In the genomic region with DNA sequence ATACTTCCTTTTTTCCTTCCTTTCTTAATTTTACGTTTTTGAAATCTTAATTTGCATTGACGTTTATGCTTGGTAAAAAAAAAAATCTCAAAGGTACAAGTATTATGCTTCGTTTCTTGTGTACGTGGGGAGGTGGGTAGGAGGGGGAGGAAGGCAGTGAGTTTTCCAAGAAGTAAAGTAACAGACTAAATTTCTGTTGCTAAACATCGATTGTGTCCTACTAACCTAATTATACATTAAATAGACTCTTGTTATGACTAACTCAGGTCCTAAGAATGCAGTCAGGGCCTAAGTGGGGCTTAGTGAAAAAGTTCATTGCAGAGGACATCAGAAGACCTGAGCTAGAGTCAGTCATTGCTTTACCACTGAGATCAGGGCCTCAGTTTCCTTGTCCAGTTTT, we compare ENCODE assay signal across 9 cellular contexts. TPM values are rescaled to one million over a fixed set of nuclear protein-coding genes. Genes with fewer than 3 reads are reported as not detected.
DNase-seq lines count a peak whose midpoint lies in the region; ATAC-seq and TF ChIP-seq lines count a peak whose summit lies in the region.
"Had no signal": no experiment of that assay in that cellular context is flagged by ENCODE, and none has a peak within 500 bp of the region (broad histone marks: within the 10 kb centered on the region; RNA-seq: fewer than 3 reads in every experiment).

No MANE protein-coding gene starts in this region.

- no peak for ATAC-seq in activated T-cell treated with anti-CD3 and anti-CD28 coated beads, Interleukin-2, amount 50 U/mL, for 4 hours
- ATAC-seq in HG03066 (IDR thresholded peaks at IDR 0.05; ENCODE audit: low read depth, unreplicated experiment) = peak; percentile 39
- peak; percentile 62 for ATAC-seq in activated T-helper 17 cell treated with anti-CD3 and anti-CD28 coated beads, Interleukin-2, amount 50 U/mL, for 72 hours (replicated peaks)
- peak; percentile 63 for ATAC-seq in stimulated activated naive CD8-positive, alpha-beta T cell treated with anti-CD3 and anti-CD28 coated beads, Interleukin-15, Interleukin-2, amounts not matched to agents 100 U/mL and 50 U/mL, for 24 hours

- intact Hi-C loops in thyroid gland (cut with DNase I) = no loop called here

- no peaks in the 10 kb centered on the region for H3K27me3 Mint-ChIP-seq in activated T-cell treated with anti-CD3 and anti-CD28 coated beads, Interleukin-2, amount 50 U/mL, for 4 hours (ENCODE audit: low read depth)
- no peaks in the 10 kb centered on the region for H3K27me3 Mint-ChIP-seq in activated T-helper 17 cell treated with anti-CD3 and anti-CD28 coated beads, Interleukin-2, amount 50 U/mL, for 72 hours

- no peaks in the 10 kb centered on the region for H3K36me3 ChIP-seq in thyroid gland

- TF ChIP-seq CTCF in thyroid gland (IDR thresholded peaks at IDR 0.05) = no peak

- no peaks in the 10 kb centered on the region for H3K27me3 ChIP-seq in thyroid gland

- WGBS in thyroid gland, 2 donors = 67 to 69% methylated on average over 5 of the region's 5 CpGs

- H3K4me3 Mint-ChIP-seq in activated T-cell treated with anti-CD3 and anti-CD28 coated beads, Interleukin-2, amount 50 U/mL, for 4 hours = peak overlapping the region; percentile 38
- peak overlapping the region; percentile 69 for H3K4me3 Mint-ChIP-seq in activated T-helper 17 cell treated with anti-CD3 and anti-CD28 coated beads, Interleukin-2, amount 50 U/mL, for 72 hours

- H3K4me1 Mint-ChIP-seq in activated T-cell treated with anti-CD3 and anti-CD28 coated beads, Interleukin-2, amount 50 U/mL, for 4 hours (ENCODE audit: low read depth) = peaks cover 86% of the 10 kb centered on the region
- peaks cover 62% of the 10 kb centered on the region for H3K4me1 Mint-ChIP-seq in activated T-helper 17 cell treated with anti-CD3 and anti-CD28 coated beads, Interleukin-2, amount 50 U/mL, for 72 hours

- H3K4me3 ChIP-seq in thyroid gland (replicated peaks in 1 of 3) = no peak overlapping the region

- peak overlapping the region; percentile 95 for H3K27ac Mint-ChIP-seq in activated T-helper 17 cell treated with anti-CD3 and anti-CD28 coated beads, Interleukin-2, amount 50 U/mL, for 72 hours

- no peak for DNase-seq in activated T-cell treated with anti-CD3 and anti-CD28 coated beads, Interleukin-2, amount 50 U/mL, for 4 hours
- DNase-seq in activated T-cell treated with anti-CD3 and anti-CD28 coated beads for 4 hours (no peak), GF-D8 (lab: John Stamatoyannopoulos, UW) (no peak), thyroid gland (no peak), AML-193 (lab: John Stamatoyannopoulos, UW) (no peak)
- DNase-seq in stimulated activated naive CD8-positive, alpha-beta T cell treated with anti-CD3 and anti-CD28 coated beads, Interleukin-15, Interleukin-2, amounts not matched to agents 100 U/mL and 50 U/mL, for 24 hours = no peak
- DNase-seq: NCI-H1436 had no signal

- no peaks in the 10 kb centered on the region for H3K9me3 Mint-ChIP-seq in activated T-cell treated with anti-CD3 and anti-CD28 coated beads, Interleukin-2, amount 50 U/mL, for 4 hours
- no peaks in the 10 kb centered on the region for H3K9me3 Mint-ChIP-seq in activated T-helper 17 cell treated with anti-CD3 and anti-CD28 coated beads, Interleukin-2, amount 50 U/mL, for 72 hours

- no peak for TF ChIP-seq POLR2A in thyroid gland (IDR thresholded peaks at IDR 0.05)

- peaks cover 5% of the 10 kb centered on the region for H3K36me3 Mint-ChIP-seq in activated T-cell treated with anti-CD3 and anti-CD28 coated beads, Interleukin-2, amount 50 U/mL, for 4 hours (ENCODE audit: insufficient read depth)
- peaks cover 7% of the 10 kb centered on the region for H3K36me3 Mint-ChIP-seq in activated T-helper 17 cell treated with anti-CD3 and anti-CD28 coated beads, Interleukin-2, amount 50 U/mL, for 72 hours (ENCODE audit: low read depth)

- no peak overlapping the region for H3K27ac ChIP-seq in thyroid gland

- H3K4me1 ChIP-seq in thyroid gland = peaks cover 22 to 47% of the 10 kb centered on the region in 2 donors

- H3K9me3 ChIP-seq in thyroid gland = no peaks in the 10 kb centered on the region

RNA-seq across cellular contexts. Expression of gene NEK7, which starts 17.5 kb away (rescaled TPM):
- 10 to 100 TPM; 62.3 to 72.1 (median 62.9) TPM for total RNA-seq in activated T-cell treated with anti-CD3 and anti-CD28 coated beads, Interleukin-2, amount 50 U/mL, for 4 hours
- 10 to 100 TPM; 64.3 to 76.9 TPM for total RNA-seq in activated T-helper 17 cell treated with anti-CD3 and anti-CD28 coated beads, Interleukin-2, amount 50 U/mL, for 72 hours
- 100 to 1,000 TPM in 1 of 4 donors, 10 to 100 TPM in 3; 65.6 to 102 (median 77.7) TPM for total RNA-seq in thyroid gland

Comparison
In these comparisons a context has a peak if more than half of its experiments do, and no peak if none do; other contexts are left out.
1. ATAC-seq: peak in HG03066 (single experiment), activated T-helper 17 cell treated with anti-CD3 and anti-CD28 coated beads, Interleukin-2, amount 50 U/mL, for 72 hours (single experiment) and stimulated activated naive CD8-positive, alpha-beta T cell treated with anti-CD3 and anti-CD28 coated beads, Interleukin-15, Interleukin-2, amounts not matched to agents 100 U/mL and 50 U/mL, for 24 hours (single experiment); none in activated T-cell treated with anti-CD3 and anti-CD28 coated beads, Interleukin-2, amount 50 U/mL, for 4 hours (0 of 2).